2 cellular contexts compared by ENCODE assay signal in genomic region chr16:68948230-68948910, GRCh38.
TF ChIP-seq lines count a peak whose summit lies in the region.

No MANE protein-coding gene starts in this region.

TF ChIP-seq in A549, 52 proteins besides CTCF, POLR2A, EP300 and RAD21:
- TF ChIP-seq PHF8 (IDR thresholded peaks at IDR 0.05; ENCODE audit: borderline replicate concordance, low read depth) (no peak), JUNB (IDR thresholded peaks at IDR 0.05) (no peak), MAFK (IDR thresholded peaks at IDR 0.05; ENCODE audit: partially characterized antibody) (peak; percentile 5), ATOH8 (CRISPR knock-in tag; IDR thresholded peaks at IDR 0.05; ENCODE audit: low read depth) (no peak), CBX2 (IDR thresholded peaks at IDR 0.05; ENCODE audit: borderline replicate concordance, low read depth) (no peak)
- TF ChIP-seq, protein P1, sequence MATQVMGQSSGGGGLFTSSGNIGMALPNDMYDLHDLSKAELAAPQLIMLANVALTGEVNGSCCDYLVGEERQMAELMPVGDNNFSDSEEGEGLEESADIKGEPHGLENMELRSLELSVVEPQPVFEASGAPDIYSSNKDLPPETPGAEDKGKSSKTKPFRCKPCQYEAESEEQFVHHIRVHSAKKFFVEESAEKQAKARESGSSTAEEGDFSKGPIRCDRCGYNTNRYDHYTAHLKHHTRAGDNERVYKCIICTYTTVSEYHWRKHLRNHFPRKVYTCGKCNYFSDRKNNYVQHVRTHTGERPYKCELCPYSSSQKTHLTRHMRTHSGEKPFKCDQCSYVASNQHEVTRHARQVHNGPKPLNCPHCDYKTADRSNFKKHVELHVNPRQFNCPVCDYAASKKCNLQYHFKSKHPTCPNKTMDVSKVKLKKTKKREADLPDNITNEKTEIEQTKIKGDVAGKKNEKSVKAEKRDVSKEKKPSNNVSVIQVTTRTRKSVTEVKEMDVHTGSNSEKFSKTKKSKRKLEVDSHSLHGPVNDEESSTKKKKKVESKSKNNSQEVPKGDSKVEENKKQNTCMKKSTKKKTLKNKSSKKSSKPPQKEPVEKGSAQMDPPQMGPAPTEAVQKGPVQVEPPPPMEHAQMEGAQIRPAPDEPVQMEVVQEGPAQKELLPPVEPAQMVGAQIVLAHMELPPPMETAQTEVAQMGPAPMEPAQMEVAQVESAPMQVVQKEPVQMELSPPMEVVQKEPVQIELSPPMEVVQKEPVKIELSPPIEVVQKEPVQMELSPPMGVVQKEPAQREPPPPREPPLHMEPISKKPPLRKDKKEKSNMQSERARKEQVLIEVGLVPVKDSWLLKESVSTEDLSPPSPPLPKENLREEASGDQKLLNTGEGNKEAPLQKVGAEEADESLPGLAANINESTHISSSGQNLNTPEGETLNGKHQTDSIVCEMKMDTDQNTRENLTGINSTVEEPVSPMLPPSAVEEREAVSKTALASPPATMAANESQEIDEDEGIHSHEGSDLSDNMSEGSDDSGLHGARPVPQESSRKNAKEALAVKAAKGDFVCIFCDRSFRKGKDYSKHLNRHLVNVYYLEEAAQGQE (IDR thresholded peaks at IDR 0.05): no peak

TF ChIP-seq in IMR-90, 13 proteins besides CTCF, POLR2A, EP300 and RAD21 (continued from another document):
- TF ChIP-seq USF2 (IDR thresholded peaks at IDR 0.05; ENCODE audit: low read depth, low read length): no peak
- peak; percentile 60 for TF ChIP-seq RCOR1 (IDR thresholded peaks at IDR 0.05; ENCODE audit: insufficient replicate concordance, low read length)
- TF ChIP-seq CHD1 (IDR thresholded peaks at IDR 0.05; ENCODE audit: low read depth, low read length): no peak
